Comparison of ENCODE assay signal across 22 cellular contexts in the genomic region with DNA sequence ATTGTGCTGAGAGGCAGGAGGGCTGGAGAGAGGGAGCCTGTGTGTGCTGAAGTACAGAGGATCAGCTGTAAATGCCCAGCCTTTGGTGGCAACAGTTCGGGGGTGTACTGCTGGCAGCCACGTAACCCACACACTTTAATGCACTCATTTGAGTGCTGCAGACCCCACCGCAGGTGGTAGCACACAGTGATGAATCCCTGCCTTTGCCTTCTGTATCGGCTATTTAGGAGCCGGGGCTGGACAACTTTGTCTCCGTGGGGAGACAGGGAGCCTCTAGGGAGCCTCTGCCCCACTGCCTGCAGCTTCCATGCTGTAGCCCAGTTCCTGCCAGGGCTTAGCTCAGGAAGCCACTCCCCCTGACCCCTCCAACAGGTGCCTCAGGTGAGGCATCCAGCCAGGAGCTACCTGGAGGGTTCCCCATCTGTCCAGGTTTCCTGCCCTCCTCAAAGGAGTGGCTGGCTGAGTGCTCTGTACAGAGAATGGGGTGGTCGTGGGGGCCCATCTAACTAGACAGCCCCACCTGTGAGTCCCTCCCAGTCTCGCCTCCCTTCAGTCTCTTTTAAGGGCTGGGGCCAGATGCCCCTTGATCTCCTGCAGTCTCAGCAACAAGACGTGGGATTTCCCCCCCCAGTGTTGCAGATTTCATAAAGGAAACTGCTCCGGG. TPM values are rescaled to one million over a fixed set of nuclear protein-coding genes. Genes with fewer than 3 reads are reported as not detected.
DNase-seq lines count a peak whose midpoint lies in the region; ATAC-seq and TF ChIP-seq lines count a peak whose summit lies in the region.
"Had no signal": no experiment of that assay in that cellular context is flagged by ENCODE, and none has a peak within 500 bp of the region (broad histone marks: within the 10 kb centered on the region; RNA-seq: fewer than 3 reads in every experiment).

No MANE protein-coding gene starts in this region.

- peak overlapping the region; percentile 23 for H3K27ac ChIP-seq in layer of hippocampus (ENCODE audit: low read depth, low read length)
- H3K27ac ChIP-seq: 22Rv1, gastroesophageal sphincter, tibial nerve had no signal

- no peaks in the 10 kb centered on the region for H3K27me3 ChIP-seq in layer of hippocampus (ENCODE audit: control insufficient read depth, insufficient read depth, low read length)
- H3K27me3 ChIP-seq: gastroesophageal sphincter, tibial nerve had no signal

- no peak overlapping the region for H3K27ac Mint-ChIP-seq in activated CD4-positive, alpha-beta memory T cell treated with anti-CD3 and anti-CD28 coated beads, Interleukin-2, amount 10 ng/mL, durations not matched to agents 7 days and 5 days
- peak overlapping the region; percentile 61 for H3K27ac Mint-ChIP-seq in stimulated activated effector memory CD8-positive, alpha-beta T cell treated with anti-CD3 and anti-CD28 coated beads, Interleukin-12 subunit alpha, Interleukin-12 subunit beta, amount 100 ng/mL, for 72 hours
- H3K27ac Mint-ChIP-seq in MCF 10A (ENCODE audit: low read depth, unreplicated experiment): no peak overlapping the region
- H3K27ac Mint-ChIP-seq: stimulated activated memory B cell treated with anti-CD40 and anti-IgM and Interleukin-4, amounts not matched to agents 10 μg/mL and 1 μg/mL and 100 μg/mL, for 72 hours had no signal

- intact Hi-C loops in MCF 10A (cut with micrococcal nuclease): no loop called here

- peaks cover 37% of the 10 kb centered on the region for H3K36me3 Mint-ChIP-seq in activated CD4-positive, alpha-beta memory T cell treated with anti-CD3 and anti-CD28 coated beads, Interleukin-2, amount 10 ng/mL, durations not matched to agents 7 days and 5 days (ENCODE audit: low read depth)
- H3K36me3 Mint-ChIP-seq in stimulated activated effector memory CD8-positive, alpha-beta T cell treated with anti-CD3 and anti-CD28 coated beads, Interleukin-12 subunit alpha, Interleukin-12 subunit beta, amount 100 ng/mL, for 72 hours: peaks cover 53% of the 10 kb centered on the region
- H3K36me3 Mint-ChIP-seq in MCF 10A (ENCODE audit: insufficient read depth, unreplicated experiment): peaks cover 38% of the 10 kb centered on the region

- no TSS peak for BruUV-seq in MCF 10A (replicated peaks; lab: Mats Ljungman, UMichigan)

- peaks cover 18% of the 10 kb centered on the region for H3K4me1 Mint-ChIP-seq in activated CD4-positive, alpha-beta memory T cell treated with anti-CD3 and anti-CD28 coated beads, Interleukin-2, amount 10 ng/mL, durations not matched to agents 7 days and 5 days
- H3K4me1 Mint-ChIP-seq in stimulated activated effector memory CD8-positive, alpha-beta T cell treated with anti-CD3 and anti-CD28 coated beads, Interleukin-12 subunit alpha, Interleukin-12 subunit beta, amount 100 ng/mL, for 72 hours: peaks cover 18% of the 10 kb centered on the region
- no peaks in the 10 kb centered on the region for H3K4me1 Mint-ChIP-seq in MCF 10A (ENCODE audit: insufficient read depth, unreplicated experiment)
- H3K4me1 Mint-ChIP-seq: stimulated activated memory B cell treated with anti-CD40 and anti-IgM and Interleukin-4, amounts not matched to agents 10 μg/mL and 1 μg/mL and 100 μg/mL, for 72 hours had no signal

- DNase-seq in NCI-H2029 (lab: John Stamatoyannopoulos, UW) (peak; percentile 17), NCI-H2029 treated with DMSO at 0.1 percent for 48 hours (lab: John Stamatoyannopoulos, UW) (no peak), MCF 10A (ENCODE audit: unreplicated experiment) (no peak), NCI-H510A treated with DMSO at 0.1 percent for 48 hours (lab: John Stamatoyannopoulos, UW) (no peak)
- DNase-seq in activated CD4-positive, alpha-beta memory T cell treated with anti-CD3 and anti-CD28 coated beads, Interleukin-2, amount 10 ng/mL, durations not matched to agents 7 days and 5 days: peak; percentile 14
- DNase-seq in stimulated activated effector memory CD8-positive, alpha-beta T cell treated with anti-CD3 and anti-CD28 coated beads, Interleukin-12 subunit alpha, Interleukin-12 subunit beta, amount 100 ng/mL, for 72 hours (ENCODE audit: low spot score in 2 of 2): no peak
- DNase-seq: activated gamma-delta T cell; amygdala; caudate nucleus; effector CD8-positive, alpha-beta T cell; KBM-7; naive thymus-derived CD8-positive, alpha-beta T cell; NCI-H187; NCI-H446; T1000 had no signal

- TF ChIP-seq CTCF in MCF 10A (IDR thresholded peaks at IDR 0.05; ENCODE audit: unreplicated experiment): no peak

- no peaks in the 10 kb centered on the region for H3K9me3 Mint-ChIP-seq in activated CD4-positive, alpha-beta memory T cell treated with anti-CD3 and anti-CD28 coated beads, Interleukin-2, amount 10 ng/mL, durations not matched to agents 7 days and 5 days
- no peaks in the 10 kb centered on the region for H3K9me3 Mint-ChIP-seq in stimulated activated effector memory CD8-positive, alpha-beta T cell treated with anti-CD3 and anti-CD28 coated beads, Interleukin-12 subunit alpha, Interleukin-12 subunit beta, amount 100 ng/mL, for 72 hours
- H3K9me3 Mint-ChIP-seq in MCF 10A (ENCODE audit: unreplicated experiment): no peaks in the 10 kb centered on the region
- H3K9me3 Mint-ChIP-seq: naive thymus-derived CD8-positive, alpha-beta T cell; stimulated activated memory B cell treated with anti-CD40 and anti-IgM and Interleukin-4, amounts not matched to agents 10 μg/mL and 1 μg/mL and 100 μg/mL, for 72 hours had no signal

- ATAC-seq in stimulated activated effector memory CD8-positive, alpha-beta T cell treated with anti-CD3 and anti-CD28 coated beads, Interleukin-12 subunit alpha, Interleukin-12 subunit beta, amount 100 ng/mL, for 72 hours: no peak
- no peak for ATAC-seq in HG02759 (IDR thresholded peaks at IDR 0.05; ENCODE audit: unreplicated experiment)
- ATAC-seq: esophagus mucosa; gastroesophageal sphincter; naive thymus-derived CD8-positive, alpha-beta T cell; stimulated activated memory B cell treated with anti-CD40 and anti-IgM and Interleukin-4, amounts not matched to agents 10 μg/mL and 1 μg/mL and 100 μg/mL, for 72 hours had no signal

- H3K27me3 Mint-ChIP-seq in activated CD4-positive, alpha-beta memory T cell treated with anti-CD3 and anti-CD28 coated beads, Interleukin-2, amount 10 ng/mL, durations not matched to agents 7 days and 5 days: no peaks in the 10 kb centered on the region
- H3K27me3 Mint-ChIP-seq in MCF 10A (ENCODE audit: insufficient read depth, unreplicated experiment): no peaks in the 10 kb centered on the region
- H3K27me3 Mint-ChIP-seq: naive thymus-derived CD8-positive, alpha-beta T cell; stimulated activated memory B cell treated with anti-CD40 and anti-IgM and Interleukin-4, amounts not matched to agents 10 μg/mL and 1 μg/mL and 100 μg/mL, for 72 hours had no signal

- H3K4me3 Mint-ChIP-seq in activated CD4-positive, alpha-beta memory T cell treated with anti-CD3 and anti-CD28 coated beads, Interleukin-2, amount 10 ng/mL, durations not matched to agents 7 days and 5 days: no peak overlapping the region
- no peak overlapping the region for H3K4me3 Mint-ChIP-seq in stimulated activated effector memory CD8-positive, alpha-beta T cell treated with anti-CD3 and anti-CD28 coated beads, Interleukin-12 subunit alpha, Interleukin-12 subunit beta, amount 100 ng/mL, for 72 hours
- H3K4me3 Mint-ChIP-seq in MCF 10A (ENCODE audit: unreplicated experiment): no peak overlapping the region
- H3K4me3 Mint-ChIP-seq: naive thymus-derived CD8-positive, alpha-beta T cell; stimulated activated memory B cell treated with anti-CD40 and anti-IgM and Interleukin-4, amounts not matched to agents 10 μg/mL and 1 μg/mL and 100 μg/mL, for 72 hours had no signal

- POLR2A ChIA-PET in activated CD4-positive, alpha-beta memory T cell treated with anti-CD3 and anti-CD28 coated beads, Interleukin-2, amount 10 ng/mL, durations not matched to agents 7 days and 5 days (lab: Charles Lee): no interaction called here
- POLR2A ChIA-PET in MCF 10A (lab: Yijun Ruan, JAX): no interaction called here

- CTCF ChIA-PET in activated CD4-positive, alpha-beta memory T cell treated with anti-CD3 and anti-CD28 coated beads, Interleukin-2, amount 10 ng/mL, durations not matched to agents 7 days and 5 days (lab: Charles Lee): interaction anchor here (1.5 kb wide), 1 partner anchor 11 kb away, joined by 4 read pairs; no protein-coding TSS in a partner anchor
- CTCF ChIA-PET in MCF 10A (lab: Yijun Ruan, JAX): interaction anchor here (2.5 kb wide), 1 partner anchor 186 kb away, joined by 7 read pairs; no protein-coding TSS in a partner anchor

RNA-seq across cellular contexts. Expression of a gene that starts 44.5 kb away (rescaled TPM):
- total RNA-seq in activated CD4-positive, alpha-beta memory T cell treated with anti-CD3 and anti-CD28 coated beads, Interleukin-2, amount 10 ng/mL, durations not matched to agents 7 days and 5 days: 10 to 100 TPM; 35.2 to 35.7 TPM
- total RNA-seq in MCF 10A (2022): 36.4 and 38.9 TPM in 2 replicates

RNA-seq across cellular contexts. Expression of a gene that starts 51.8 kb away (rescaled TPM):
- 100 to 1,000 TPM; 175 to 180 TPM for total RNA-seq in activated CD4-positive, alpha-beta memory T cell treated with anti-CD3 and anti-CD28 coated beads, Interleukin-2, amount 10 ng/mL, durations not matched to agents 7 days and 5 days
- 82.2 and 90.4 TPM in 2 replicates for total RNA-seq in MCF 10A (2022)

Comparison
In these comparisons a context has a peak if more than half of its experiments do, and no peak if none do; other contexts are left out.
1. DNase-seq: peak in NCI-H2029 (single experiment) and activated CD4-positive, alpha-beta memory T cell treated with anti-CD3 and anti-CD28 coated beads, Interleukin-2, amount 10 ng/mL, durations not matched to agents 7 days and 5 days (single experiment); none in NCI-H2029 treated with DMSO at 0.1 percent for 48 hours (single experiment), stimulated activated effector memory CD8-positive, alpha-beta T cell treated with anti-CD3 and anti-CD28 coated beads, Interleukin-12 subunit alpha, Interleukin-12 subunit beta, amount 100 ng/mL, for 72 hours (0 of 2), MCF 10A (single experiment) and NCI-H510A treated with DMSO at 0.1 percent for 48 hours (single experiment).